In genomic region chr7:101153969-101154692, GRCh38 we compare ENCODE assay signal across 1 cellular context.
TF ChIP-seq lines count a peak whose summit lies in the region.

Gene AP1S1, plus strand, starts transcription at chr7:101154476. Its CDS starts 39 bp downstream, at chr7:101154515.

TF ChIP-seq in K562, 482 proteins besides CTCF, POLR2A, EP300 and RAD21 (continued from another document and continues in another):
- TF ChIP-seq PTBP1 (IDR thresholded peaks at IDR 0.05; ENCODE audit: low read depth, low read length) (no peak), MXI1 (IDR thresholded peaks at IDR 0.05; ENCODE audit: low read depth, low read length) (peak; percentile 98), NEUROD1 (IDR thresholded peaks at IDR 0.05; ENCODE audit: borderline replicate concordance, low read depth, low read length, partially characterized antibody) (peak; percentile 65), PHB (CRISPR knock-in tag; IDR thresholded peaks at IDR 0.05) (no peak), SUPT5H (IDR thresholded peaks at IDR 0.05) (0 out of 2 replicates have a peak, but pooled peaks have one; percentile 35), MTA2 (IDR thresholded peaks at IDR 0.05; ENCODE audit: low read depth) (no peak), AFF4 (CRISPR knock-in tag; IDR thresholded peaks at IDR 0.05) (0 out of 2 replicates have a peak, but pooled peaks have one; percentile 62), HCFC1 (IDR thresholded peaks at IDR 0.05; ENCODE audit: low read depth, low read length) (0 out of 2 replicates have a peak, but pooled peaks have one; percentile 38), CXXC5 (CRISPR knock-in tag; IDR thresholded peaks at IDR 0.05) (peak; percentile 89), SPI1 (IDR thresholded peaks at IDR 0.05; ENCODE audit: borderline replicate concordance, low read depth, low read length) (no peak), ESRRA (IDR thresholded peaks at IDR 0.05; ENCODE audit: borderline replicate concordance, low read depth) (peak; percentile 20; the same call in 1 of the 2 replicates), NCOA2 (IDR thresholded peaks at IDR 0.05; ENCODE audit: partially characterized antibody in 2 of 2) (no peak), CSDE1 (IDR thresholded peaks at IDR 0.05) (peak in 1 of 2 experiments; percentile 100; a peak in 2 of 4 replicates), ATF2 (CRISPR knock-in tag; IDR thresholded peaks at IDR 0.05) (no peak), ZBTB5 (IDR thresholded peaks at IDR 0.05) (0 out of 2 replicates have a peak, but pooled peaks have one; percentile 14), RBM22 (IDR thresholded peaks at IDR 0.05; ENCODE audit: low read depth, low read length, poor library complexity, severe bottlenecking) (peak; percentile 99), LARP7 (IDR thresholded peaks at IDR 0.05) (peak; percentile 52; the same call in 1 of the 2 replicates), MED1 (CRISPR knock-in tag; IDR thresholded peaks at IDR 0.05; ENCODE audit: borderline replicate concordance) (no peak), ZNF507 (tag; conservative IDR thresholded peaks at IDR 0.05) (no peak), ARID3B (CRISPR knock-in tag; IDR thresholded peaks at IDR 0.05; ENCODE audit: borderline replicate concordance) (no peak), HNRNPK (IDR thresholded peaks at IDR 0.05; ENCODE audit: low read depth, low read length, poor library complexity, severe bottlenecking) (peak; percentile 65), E2F4 (CRISPR knock-in tag; IDR thresholded peaks at IDR 0.05; ENCODE audit: low read depth) (peak; percentile 66; the same call in 1 of the 2 replicates), TAF15 (IDR thresholded peaks at IDR 0.05; ENCODE audit: low read depth, low read length) (0 out of 2 replicates have a peak, but pooled peaks have one; percentile 28), NRF1 (conservative IDR thresholded peaks at IDR 0.05 in 1 of 2, IDR thresholded peaks at IDR 0.05 in 1 of 2) (peak; percentile 96 to 97), E2F1 (CRISPR knock-in tag; IDR thresholded peaks at IDR 0.05) (peak; percentile 89), ZNF354B (CRISPR knock-in tag; IDR thresholded peaks at IDR 0.05) (no peak), CBX3 (IDR thresholded peaks at IDR 0.05; ENCODE audit: borderline replicate concordance in 1 of 2, low read length in 2 of 2) (peak in 1 of 2 experiments; percentile 96; a peak in 2 of 3 replicates), HLTF (IDR thresholded peaks at IDR 0.05) (peak; percentile 27; the same call in 1 of the 2 replicates), TBP (optimal IDR thresholded peaks at IDR 0.05; ENCODE audit: low read depth, low read length) (peak; percentile 63), TFAP4 (CRISPR knock-in tag; IDR thresholded peaks at IDR 0.05; ENCODE audit: borderline replicate concordance) (peak; percentile 61), ZBTB2 (IDR thresholded peaks at IDR 0.05) (peak; percentile 41; the same call in 1 of the 2 replicates)
- TF ChIP-seq, protein P1, sequence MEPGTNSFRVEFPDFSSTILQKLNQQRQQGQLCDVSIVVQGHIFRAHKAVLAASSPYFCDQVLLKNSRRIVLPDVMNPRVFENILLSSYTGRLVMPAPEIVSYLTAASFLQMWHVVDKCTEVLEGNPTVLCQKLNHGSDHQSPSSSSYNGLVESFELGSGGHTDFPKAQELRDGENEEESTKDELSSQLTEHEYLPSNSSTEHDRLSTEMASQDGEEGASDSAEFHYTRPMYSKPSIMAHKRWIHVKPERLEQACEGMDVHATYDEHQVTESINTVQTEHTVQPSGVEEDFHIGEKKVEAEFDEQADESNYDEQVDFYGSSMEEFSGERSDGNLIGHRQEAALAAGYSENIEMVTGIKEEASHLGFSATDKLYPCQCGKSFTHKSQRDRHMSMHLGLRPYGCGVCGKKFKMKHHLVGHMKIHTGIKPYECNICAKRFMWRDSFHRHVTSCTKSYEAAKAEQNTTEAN (CRISPR knock-in tag; IDR thresholded peaks at IDR 0.05), result 0 out of 2 replicates have a peak, but pooled peaks have one; percentile 70
- TF ChIP-seq, protein P2, sequence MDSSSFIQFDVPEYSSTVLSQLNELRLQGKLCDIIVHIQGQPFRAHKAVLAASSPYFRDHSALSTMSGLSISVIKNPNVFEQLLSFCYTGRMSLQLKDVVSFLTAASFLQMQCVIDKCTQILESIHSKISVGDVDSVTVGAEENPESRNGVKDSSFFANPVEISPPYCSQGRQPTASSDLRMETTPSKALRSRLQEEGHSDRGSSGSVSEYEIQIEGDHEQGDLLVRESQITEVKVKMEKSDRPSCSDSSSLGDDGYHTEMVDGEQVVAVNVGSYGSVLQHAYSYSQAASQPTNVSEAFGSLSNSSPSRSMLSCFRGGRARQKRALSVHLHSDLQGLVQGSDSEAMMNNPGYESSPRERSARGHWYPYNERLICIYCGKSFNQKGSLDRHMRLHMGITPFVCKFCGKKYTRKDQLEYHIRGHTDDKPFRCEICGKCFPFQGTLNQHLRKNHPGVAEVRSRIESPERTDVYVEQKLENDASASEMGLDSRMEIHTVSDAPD (CRISPR knock-in tag; IDR thresholded peaks at IDR 0.05), result no peak
- TF ChIP-seq, protein P3, sequence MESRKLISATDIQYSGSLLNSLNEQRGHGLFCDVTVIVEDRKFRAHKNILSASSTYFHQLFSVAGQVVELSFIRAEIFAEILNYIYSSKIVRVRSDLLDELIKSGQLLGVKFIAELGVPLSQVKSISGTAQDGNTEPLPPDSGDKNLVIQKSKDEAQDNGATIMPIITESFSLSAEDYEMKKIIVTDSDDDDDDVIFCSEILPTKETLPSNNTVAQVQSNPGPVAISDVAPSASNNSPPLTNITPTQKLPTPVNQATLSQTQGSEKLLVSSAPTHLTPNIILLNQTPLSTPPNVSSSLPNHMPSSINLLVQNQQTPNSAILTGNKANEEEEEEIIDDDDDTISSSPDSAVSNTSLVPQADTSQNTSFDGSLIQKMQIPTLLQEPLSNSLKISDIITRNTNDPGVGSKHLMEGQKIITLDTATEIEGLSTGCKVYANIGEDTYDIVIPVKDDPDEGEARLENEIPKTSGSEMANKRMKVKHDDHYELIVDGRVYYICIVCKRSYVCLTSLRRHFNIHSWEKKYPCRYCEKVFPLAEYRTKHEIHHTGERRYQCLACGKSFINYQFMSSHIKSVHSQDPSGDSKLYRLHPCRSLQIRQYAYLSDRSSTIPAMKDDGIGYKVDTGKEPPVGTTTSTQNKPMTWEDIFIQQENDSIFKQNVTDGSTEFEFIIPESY (CRISPR knock-in tag; IDR thresholded peaks at IDR 0.05), result peak; percentile 48; the same call in 1 of the 2 replicates
